ENCODE assay signal across 18 cellular contexts in the genomic region with DNA sequence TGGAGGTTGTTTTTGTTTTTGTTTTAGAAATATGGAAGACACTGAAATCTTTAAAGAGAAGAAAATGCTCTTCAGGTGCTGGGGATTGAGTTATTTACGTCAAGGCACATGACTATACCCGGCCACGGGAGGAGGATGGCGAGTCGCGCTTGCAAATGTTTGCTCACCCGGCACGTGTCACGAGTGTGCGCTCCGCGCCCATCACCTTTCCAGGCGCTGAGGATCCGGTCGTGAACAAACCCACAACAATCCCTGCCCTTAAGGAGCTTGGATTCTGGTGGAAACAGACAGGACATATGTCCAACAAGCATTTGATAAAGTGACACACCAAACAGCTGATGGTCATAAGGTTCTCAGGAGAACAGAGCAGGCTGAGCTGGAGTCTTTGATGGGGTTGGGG.
A peak's percentile ranks its signal among the peaks of the same experiment; 100 is the strongest.
DNase-seq lines count a peak whose midpoint lies in the region; ATAC-seq, FAIRE-seq and TF ChIP-seq lines count a peak whose summit lies in the region.
"Had no signal": no experiment of that assay in that cellular context is flagged by ENCODE, and none has a peak within 500 bp of the region (broad histone marks: within the 10 kb centered on the region; RNA-seq: fewer than 3 reads in every experiment).

No MANE protein-coding gene starts in this region.

- H3K27ac ChIP-seq in GM12878 (ENCODE audit: control insufficient read depth, insufficient read depth) (no peak overlapping the region), osteoblast (ENCODE audit: low read depth, low read length) (no peak overlapping the region), testis (no peak overlapping the region)

- ATAC-seq in GM12878, result no peak
- no peak for ATAC-seq in left lobe of liver
- ATAC-seq: HCT116 had no signal

- no peak for DNase-seq in GM12878 (ENCODE audit: low read depth, low spot score)
- peak; percentile 26 for DNase-seq in left lobe of liver (ENCODE audit: low spot score)
- peak; percentile 23 for DNase-seq in osteoblast (ENCODE audit: insufficient read length, low spot score, missing footprints)
- peak; percentile 57 for DNase-seq in type B pancreatic cell (ENCODE audit: extremely low spot score, unreplicated experiment)
- DNase-seq in testis, result no peak
- DNase-seq in HuH-7 (ENCODE audit: low spot score), result no peak
- no peak for DNase-seq in SHP77 (lab: John Stamatoyannopoulos, UW)
- DNase-seq: C1 segment of cervical spinal cord; Calu3; CD4-positive, alpha-beta memory T cell; COR-L47; DMS53; DMS79 treated with DMSO at 0.1 percent for 48 hours; GF-D8; GOT3; H9 had no signal

- TF ChIP-seq POLR2A in GM12878 (IDR thresholded peaks at IDR 0.05; ENCODE audit: low read depth, low read length) (no peak), testis (IDR thresholded peaks at IDR 0.05) (no peak)

- FAIRE-seq in GM12878 (lab: Jason Lieb, UNC), result no peak
- FAIRE-seq: GM12892 had no signal

- no peaks in the 10 kb centered on the region; the same call in 2 of the 3 replicates for H3K9me3 ChIP-seq in GM12878 (replicated peaks; ENCODE audit: control insufficient read depth, insufficient read depth, low read length)
- H3K9me3 ChIP-seq in osteoblast (ENCODE audit: low read depth, low read length), result peaks cover 4% of the 10 kb centered on the region
- H3K9me3 ChIP-seq in testis, result no peaks in the 10 kb centered on the region

- H3K27ac Mint-ChIP-seq in type B pancreatic cell, result no peak overlapping the region
- H3K27ac Mint-ChIP-seq: CD4-positive, alpha-beta memory T cell had no signal

- WGBS in GM12878 (ENCODE audit: insufficient coverage, insufficient replicate concordance, low lambda C conversion rate, missing lambda C conversion rate), result 60% methylated on average over 15 of the region's 15 CpGs
- WGBS in testis, 2 donors, result 92 to 93% methylated on average over 15 of the region's 15 CpGs

- H3K4me3 ChIP-seq in GM12878 (no peak overlapping the region), osteoblast (ENCODE audit: insufficient read depth, low read length) (no peak overlapping the region), testis (no peak overlapping the region)

- H3K4me3 Mint-ChIP-seq in type B pancreatic cell, result no peak overlapping the region
- H3K4me3 Mint-ChIP-seq: CD4-positive, alpha-beta memory T cell; H9 had no signal

- H2AFZ ChIP-seq in GM12878 (ENCODE audit: control insufficient read depth, low read depth, low read length) (no peak overlapping the region), osteoblast (ENCODE audit: low read length) (no peak overlapping the region)

- in situ Hi-C loops in GM12878 (cut with MboI), result no loop called here

- no TSS peak for BruUV-seq in GM12878 (replicated peaks; lab: Mats Ljungman, UMichigan)

- SMC1A ChIA-PET in GM12878 (lab: Charles Lee; ENCODE audit: uncharacterized antibody, unreplicated experiment), result no interaction called here

- peaks cover 39% of the 10 kb centered on the region for H3K27me3 Mint-ChIP-seq in type B pancreatic cell

- no peaks in the 10 kb centered on the region for H3K4me1 Mint-ChIP-seq in type B pancreatic cell (ENCODE audit: unreplicated experiment)
- H3K4me1 Mint-ChIP-seq: CD4-positive, alpha-beta memory T cell; H9 had no signal

- H3K79me2 ChIP-seq in GM12878 (ENCODE audit: control insufficient read depth, insufficient read depth, low read length) (no peaks in the 10 kb centered on the region), osteoblast (ENCODE audit: insufficient read depth, low read length) (no peaks in the 10 kb centered on the region)

- H3K4me2 ChIP-seq in GM12878 (ENCODE audit: control insufficient read depth, insufficient read depth) (no peak overlapping the region), osteoblast (ENCODE audit: insufficient read depth, low read length) (no peak overlapping the region)

- POLR2A ChIA-PET in GM12878 (lab: Charles Lee), result no interaction called here

- no peaks in the 10 kb centered on the region for H3K27me3 ChIP-seq in GM12878 (replicated peaks in 1 of 2; ENCODE audit: control insufficient read depth in 2 of 2, insufficient read depth in 2 of 2, low read length in 1 of 2)
- no peaks in the 10 kb centered on the region for H3K27me3 ChIP-seq in osteoblast (ENCODE audit: insufficient read depth, low read length)
- H3K27me3 ChIP-seq in testis, result no peaks in the 10 kb centered on the region

- no peaks in the 10 kb centered on the region for H3K36me3 Mint-ChIP-seq in type B pancreatic cell
- H3K36me3 Mint-ChIP-seq: CD4-positive, alpha-beta memory T cell had no signal

- H3K36me3 ChIP-seq in GM12878 (ENCODE audit: control insufficient read depth in 2 of 2, insufficient read depth in 2 of 2, low read length in 1 of 2) (no peaks in the 10 kb centered on the region), osteoblast (ENCODE audit: insufficient read depth, low read length) (no peaks in the 10 kb centered on the region), testis (ENCODE audit: low read depth, missing control alignments) (no peaks in the 10 kb centered on the region)

- TF ChIP-seq RAD21 in GM12878 (IDR thresholded peaks at IDR 0.05; ENCODE audit: insufficient read depth, low read depth, low read length), result no peak

- CTCF ChIA-PET in GM12878 (lab: Yijun Ruan, JAX), result no interaction called here

- no peaks in the 10 kb centered on the region for H4K20me1 ChIP-seq in GM12878 (ENCODE audit: control insufficient read depth, insufficient read depth)
- H4K20me1 ChIP-seq in osteoblast (ENCODE audit: insufficient read depth, low read length), result no peaks in the 10 kb centered on the region

- intact Hi-C loops in GM12878 (cut with micrococcal nuclease; ENCODE audit: unreplicated experiment), result no loop called here
- intact Hi-C loops in testis (cut with DNase I; ENCODE audit: low total_unique reads), result no loop called here

- no peak for TF ChIP-seq EP300 in GM12878 (IDR thresholded peaks at IDR 0.05; ENCODE audit: borderline replicate concordance in 1 of 2, control insufficient read depth in 1 of 2, low read depth in 2 of 2, low read length in 2 of 2)

- no peak overlapping the region for H3K9ac ChIP-seq in GM12878 (ENCODE audit: control insufficient read depth, insufficient read depth, low read length)

- no peaks in the 10 kb centered on the region for H3K9me3 Mint-ChIP-seq in type B pancreatic cell
- H3K9me3 Mint-ChIP-seq: CD4-positive, alpha-beta memory T cell; H9 had no signal

- RAD21 ChIA-PET in GM12878 (lab: Charles Lee; ENCODE audit: unreplicated experiment), result no interaction called here

- TF ChIP-seq CTCF in GM12878 (IDR thresholded peaks at IDR 0.05 in 2 of 3, conservative IDR thresholded peaks at IDR 0.05 in 1 of 3; ENCODE audit: control insufficient read depth in 2 of 3, extremely low read depth in 1 of 3, insufficient read depth in 1 of 3, low read depth in 3 of 3, low read length in 3 of 3) (no peak), osteoblast (IDR thresholded peaks at IDR 0.05; ENCODE audit: extremely low read depth, low read depth, low read length) (no peak), type B pancreatic cell (conservative IDR thresholded peaks at IDR 0.05) (no peak), testis (IDR thresholded peaks at IDR 0.05) (no peak)

- H3K4me1 ChIP-seq in GM12878 (ENCODE audit: control insufficient read depth, insufficient read depth, low read length) (no peaks in the 10 kb centered on the region), osteoblast (ENCODE audit: insufficient read depth, low read length) (no peaks in the 10 kb centered on the region), testis (no peaks in the 10 kb centered on the region)

TF ChIP-seq in GM12878, 131 proteins besides CTCF, POLR2A, EP300 and RAD21:
- TF ChIP-seq KAT2A (conservative IDR thresholded peaks at IDR 0.05; ENCODE audit: control insufficient read depth, low read depth, low read length) (no peak), ZNF274 (IDR thresholded peaks at IDR 0.05; ENCODE audit: insufficient read depth, insufficient read length) (no peak)
- TF ChIP-seq, protein P1, sequence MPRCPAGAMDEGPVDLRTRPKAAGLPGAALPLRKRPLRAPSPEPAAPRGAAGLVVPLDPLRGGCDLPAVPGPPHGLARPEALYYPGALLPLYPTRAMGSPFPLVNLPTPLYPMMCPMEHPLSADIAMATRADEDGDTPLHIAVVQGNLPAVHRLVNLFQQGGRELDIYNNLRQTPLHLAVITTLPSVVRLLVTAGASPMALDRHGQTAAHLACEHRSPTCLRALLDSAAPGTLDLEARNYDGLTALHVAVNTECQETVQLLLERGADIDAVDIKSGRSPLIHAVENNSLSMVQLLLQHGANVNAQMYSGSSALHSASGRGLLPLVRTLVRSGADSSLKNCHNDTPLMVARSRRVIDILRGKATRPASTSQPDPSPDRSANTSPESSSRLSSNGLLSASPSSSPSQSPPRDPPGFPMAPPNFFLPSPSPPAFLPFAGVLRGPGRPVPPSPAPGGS (IDR thresholded peaks at IDR 0.05; ENCODE audit: borderline replicate concordance, insufficient read depth, low read depth, low read length, poor library complexity, severe bottlenecking), result peak; percentile 52

Comparison
In these comparisons a context has a peak if more than half of its experiments do, and no peak if none do; other contexts are left out.
1. DNase-seq: peak in left lobe of liver (single experiment), osteoblast (single experiment) and type B pancreatic cell (single experiment); none in GM12878 (single experiment), testis (single experiment), HuH-7 (single experiment) and SHP77 (0 of 2).